Comparison of ENCODE assay signal across 13 cellular contexts in genomic region chr6:158758464-158758863, GRCh38.
DNase-seq lines count a peak whose midpoint lies in the region; ATAC-seq, FAIRE-seq and TF ChIP-seq lines count a peak whose summit lies in the region.
"Had no signal": no experiment of that assay in that cellular context is flagged by ENCODE, and none has a peak within 500 bp of the region (broad histone marks: within the 10 kb centered on the region; RNA-seq: fewer than 3 reads in every experiment).

No MANE protein-coding gene starts in this region.

- H3K4me3 ChIP-seq in fibroblast of pulmonary artery (replicated peaks; ENCODE audit: low read depth, low read length) (no peak overlapping the region), smooth muscle cell (no peak overlapping the region)
- H3K4me3 ChIP-seq: pancreas, testis had no signal

- TF ChIP-seq CTCF in fibroblast of pulmonary artery (IDR thresholded peaks at IDR 0.05; ENCODE audit: low read length, missing control alignments) (no peak), chondrocyte (IDR thresholded peaks at IDR 0.05) (no peak), smooth muscle cell (IDR thresholded peaks at IDR 0.05; ENCODE audit: borderline replicate concordance, insufficient read depth, poor library complexity, severe bottlenecking) (no peak)

- no peaks in the 10 kb centered on the region for H3K9me3 ChIP-seq in smooth muscle cell (replicated peaks; ENCODE audit: low read depth)
- H3K9me3 ChIP-seq: pancreas, testis had no signal

- H3K4me3 Mint-ChIP-seq in chondrocyte (ENCODE audit: unreplicated experiment), result no peak overlapping the region
- H3K4me3 Mint-ChIP-seq: CD14-positive monocyte had no signal

- H3K9ac ChIP-seq in smooth muscle cell (ENCODE audit: low read depth), result no peak overlapping the region

- H3K4me2 ChIP-seq in smooth muscle cell, result no peak overlapping the region

- no peaks in the 10 kb centered on the region for H3K9me3 Mint-ChIP-seq in chondrocyte (ENCODE audit: low read depth)

- no peak overlapping the region for H2AFZ ChIP-seq in smooth muscle cell (ENCODE audit: low read depth)

- peak; percentile 89 for DNase-seq in COLO668 (lab: John Stamatoyannopoulos, UW; ENCODE audit: unreplicated experiment)
- DNase-seq in HTR-8/SVneo (ENCODE audit: insufficient read length, low spot score), result peak; percentile 30
- DNase-seq in NCI-H526 (lab: John Stamatoyannopoulos, UW), result peak; percentile 3 to 71
- DNase-seq in fibroblast of pulmonary artery (ENCODE audit: low read depth), result peak; percentile 15
- DNase-seq in chondrocyte (ENCODE audit: low spot score), result no peak
- no peak for DNase-seq in smooth muscle cell (lab: John Stamatoyannopoulos, UW; ENCODE audit: unreplicated experiment)
- no peak for DNase-seq in DMS114 treated with DMSO at 0.1 percent for 48 hours (lab: John Stamatoyannopoulos, UW; ENCODE audit: unreplicated experiment)
- DNase-seq: Karpas-422, left cardiac atrium, pancreas, testis had no signal

- H3K27me3 ChIP-seq in smooth muscle cell (ENCODE audit: low read depth), result no peaks in the 10 kb centered on the region
- H3K27me3 ChIP-seq: pancreas, testis had no signal

- no peaks in the 10 kb centered on the region for H3K4me1 ChIP-seq in smooth muscle cell (ENCODE audit: low read depth)
- H3K4me1 ChIP-seq: pancreas, testis had no signal

- H3K36me3 Mint-ChIP-seq in chondrocyte (ENCODE audit: low read depth), result peaks cover 2% of the 10 kb centered on the region

- H3F3A ChIP-seq in smooth muscle cell (ENCODE audit: low read depth), result no peaks in the 10 kb centered on the region

- H3K27ac Mint-ChIP-seq in chondrocyte (ENCODE audit: unreplicated experiment), result no peak overlapping the region

- 44% methylated on average over 9 of the region's 9 CpGs for WGBS in smooth muscle cell (ENCODE audit: low lambda C conversion rate)

- no peaks in the 10 kb centered on the region for H3K36me3 ChIP-seq in smooth muscle cell (ENCODE audit: low read depth)
- H3K36me3 ChIP-seq: pancreas had no signal

- no peaks in the 10 kb centered on the region for H3K4me1 Mint-ChIP-seq in chondrocyte (ENCODE audit: low read depth)

- no peaks in the 10 kb centered on the region for H4K20me1 ChIP-seq in smooth muscle cell (ENCODE audit: low read depth)

- H3K27ac ChIP-seq in smooth muscle cell (ENCODE audit: low read depth), result no peak overlapping the region
- H3K27ac ChIP-seq: pancreas, testis had no signal

- FAIRE-seq in HTR-8/SVneo (lab: Jason Lieb, UNC), result no peak
- FAIRE-seq: pancreas had no signal

- H3K79me2 ChIP-seq in smooth muscle cell (ENCODE audit: low read depth), result no peaks in the 10 kb centered on the region

- peaks cover 2% of the 10 kb centered on the region for H3K27me3 Mint-ChIP-seq in chondrocyte (ENCODE audit: low read depth)

- no peak for ATAC-seq in GM21825 (IDR thresholded peaks at IDR 0.05; ENCODE audit: unreplicated experiment)

Comparison
In these comparisons a context has a peak if more than half of its experiments do, and no peak if none do; other contexts are left out.
1. DNase-seq: peak in COLO668 (single experiment), HTR-8/SVneo (single experiment), NCI-H526 (2 of 2) and fibroblast of pulmonary artery (single experiment); none in chondrocyte (single experiment), smooth muscle cell (single experiment) and DMS114 treated with DMSO at 0.1 percent for 48 hours (single experiment).